11 cellular contexts compared by ENCODE assay signal in genomic region chr3:178968996-178969700, GRCh38.
DNase-seq lines count a peak whose midpoint lies in the region; ATAC-seq and TF ChIP-seq lines count a peak whose summit lies in the region.
"Had no signal": no experiment of that assay in that cellular context is flagged by ENCODE, and none has a peak within 500 bp of the region (broad histone marks: within the 10 kb centered on the region; RNA-seq: fewer than 3 reads in every experiment).

No MANE protein-coding gene starts in this region.

- H3K36me3 ChIP-seq in neutrophil = no peaks in the 10 kb centered on the region
- H3K36me3 ChIP-seq: brain microvascular endothelial cell had no signal

- TF ChIP-seq CTCF in neutrophil (IDR thresholded peaks at IDR 0.05) (no peak), natural killer cell (IDR thresholded peaks at IDR 0.05) (no peak)

- no peak overlapping the region for H3K4me3 ChIP-seq in neutrophil (ENCODE audit: low read depth in 1 of 2, low read length in 1 of 2)

- H3K9me3 Mint-ChIP-seq in natural killer cell = peaks cover 2 to 3% of the 10 kb centered on the region in 2 donors

- intact Hi-C loops in natural killer cell (cut with micrococcal nuclease) = no loop called here

- H3K27ac Mint-ChIP-seq in natural killer cell = no peak overlapping the region

- peak; percentile 84 for ATAC-seq in GM19023 (IDR thresholded peaks at IDR 0.05; ENCODE audit: unreplicated experiment)
- ATAC-seq in HG02588 (IDR thresholded peaks at IDR 0.05; ENCODE audit: unreplicated experiment) = peak; percentile 83
- peak; percentile 83 for ATAC-seq in HG03439 (IDR thresholded peaks at IDR 0.05; ENCODE audit: unreplicated experiment)
- no peak for ATAC-seq in natural killer cell

- H3K36me3 Mint-ChIP-seq in natural killer cell = peaks cover 7% of the 10 kb centered on the region

- H3K27me3 Mint-ChIP-seq in natural killer cell (ENCODE audit: low read depth in 2 of 2) = no peaks in the 10 kb centered on the region

- no peak for DNase-seq in activated CD4-positive, alpha-beta T cell treated with anti-CD3 and anti-CD28 coated beads for 1 hour
- DNase-seq in stimulated activated CD4-positive, alpha-beta T cell treated with anti-CD3 and anti-CD28 coated beads, Interleukin-2, amount 100 ng/mL, for 24 hours = no peak
- no peak for DNase-seq in GF-D8 (lab: John Stamatoyannopoulos, UW)
- no peak for DNase-seq in natural killer cell
- DNase-seq: brain microvascular endothelial cell, DND-41, NCI-H2107 had no signal

- H3K4me1 ChIP-seq in neutrophil (ENCODE audit: control insufficient read depth in 1 of 2, insufficient read depth in 1 of 2, low read depth in 1 of 2, low read length in 1 of 2) = peaks cover 25 to 27% of the 10 kb centered on the region in 2 experiments

- H3K4me3 Mint-ChIP-seq in natural killer cell = no peak overlapping the region

- no peaks in the 10 kb centered on the region for H3K9me3 ChIP-seq in neutrophil

- H3K27ac ChIP-seq in neutrophil = peak overlapping the region; percentile 47
- H3K27ac ChIP-seq: brain microvascular endothelial cell had no signal

- H3K4me1 Mint-ChIP-seq in natural killer cell = peaks cover 10 to 14% of the 10 kb centered on the region in 2 donors

- H3K27me3 ChIP-seq in neutrophil = peaks cover 21% of the 10 kb centered on the region
- H3K27me3 ChIP-seq: brain microvascular endothelial cell had no signal

Comparison
In these comparisons a context has a peak if more than half of its experiments do, and no peak if none do; other contexts are left out.
1. ATAC-seq: peak in GM19023 (single experiment), HG02588 (single experiment) and HG03439 (single experiment); none in natural killer cell (0 of 3).